ENCODE assay signal across 22 cellular contexts in the genomic region with DNA sequence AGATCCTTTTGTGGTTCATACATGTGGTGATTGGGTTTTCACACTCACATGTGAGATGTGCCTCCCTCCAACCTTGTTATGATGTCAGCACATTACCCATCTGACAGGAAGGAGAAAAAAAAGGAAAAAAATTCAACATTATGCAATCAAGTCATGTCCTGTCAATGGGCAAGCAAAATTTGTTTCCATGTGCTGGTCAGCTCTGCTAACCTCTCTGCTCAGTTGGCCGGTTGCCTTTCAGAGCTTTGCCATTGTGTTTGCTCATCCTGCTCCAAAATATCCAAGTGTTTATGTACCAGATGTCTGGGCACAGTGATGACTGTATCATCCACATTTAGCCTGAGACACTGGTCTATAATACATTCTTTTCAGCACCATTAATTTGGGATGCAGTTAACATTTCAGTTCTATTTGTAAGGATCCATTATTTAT. TPM values are rescaled to one million over a fixed set of nuclear protein-coding genes. Genes with fewer than 3 reads are reported as not detected.
DNase-seq lines count a peak whose midpoint lies in the region; ATAC-seq and TF ChIP-seq lines count a peak whose summit lies in the region.
"Had no signal": no experiment of that assay in that cellular context is flagged by ENCODE, and none has a peak within 500 bp of the region (broad histone marks: within the 10 kb centered on the region; RNA-seq: fewer than 3 reads in every experiment).

No MANE protein-coding gene starts in this region.

- H3K27me3 Mint-ChIP-seq in naive thymus-derived CD4-positive, alpha-beta T cell: peaks cover 8 to 31% (median 26%) of the 10 kb centered on the region in 5 donors

- intact Hi-C loops in naive thymus-derived CD4-positive, alpha-beta T cell (cut with micrococcal nuclease): no loop called here
- intact Hi-C loops in uterus (cut with DNase I; ENCODE audit: low total_unique reads): no loop called here

- peaks cover 0 to 4% (median 0%) of the 10 kb centered on the region in 11 donors for H3K9me3 Mint-ChIP-seq in naive thymus-derived CD4-positive, alpha-beta T cell
- H3K9me3 Mint-ChIP-seq: H9 had no signal

- no peak overlapping the region for H3K27ac ChIP-seq in naive thymus-derived CD4-positive, alpha-beta T cell (ENCODE audit: low read depth, low read length)
- no peak overlapping the region for H3K27ac ChIP-seq in uterus
- H3K27ac ChIP-seq: HL-60, vagina had no signal

- H3K27ac Mint-ChIP-seq in naive thymus-derived CD4-positive, alpha-beta T cell: peak overlapping the region in 1 of 9 donors; percentile 35
- H3K27ac Mint-ChIP-seq: activated CD4-positive, alpha-beta T cell treated with anti-CD3 and anti-CD28 coated beads for 36 hours; activated T-helper 2 cell treated with anti-CD3 and anti-CD28 coated beads, Interferon-gamma antibody, Interleukin-2, Interleukin-4, amounts not matched to agents 10 μg/mL and 5 μg/mL and 100 μg/mL, durations not matched to agents 14 hours and 24 hours and 36 hours; brain; H9; nephron progenitor cell had no signal

- peak; percentile 69 for ATAC-seq in naive thymus-derived CD4-positive, alpha-beta T cell
- no peak for ATAC-seq in activated CD4-positive, CD25-positive, alpha-beta regulatory T cell treated with anti-CD3 and anti-CD28 coated beads, Interleukin-2, amount 50 U/mL, for 24 hours
- ATAC-seq in GM21717 (IDR thresholded peaks at IDR 0.05; ENCODE audit: unreplicated experiment) (no peak), GM21576 (IDR thresholded peaks at IDR 0.05; ENCODE audit: unreplicated experiment) (no peak)
- ATAC-seq: activated CD4-positive, alpha-beta T cell treated with anti-CD3 and anti-CD28 coated beads for 36 hours; PC-3 had no signal

- H3K9me3 ChIP-seq in naive thymus-derived CD4-positive, alpha-beta T cell (ENCODE audit: control insufficient read depth in 2 of 3, low read length in 3 of 3): no peaks in the 10 kb centered on the region
- no peaks in the 10 kb centered on the region for H3K9me3 ChIP-seq in uterus
- H3K9me3 ChIP-seq: vagina had no signal

- peaks cover 0 to 2% (median 0%) of the 10 kb centered on the region in 7 donors for H3K4me1 Mint-ChIP-seq in naive thymus-derived CD4-positive, alpha-beta T cell
- H3K4me1 Mint-ChIP-seq: activated CD4-positive, alpha-beta T cell treated with anti-CD3 and anti-CD28 coated beads for 36 hours; brain; H9; nephron progenitor cell had no signal

- H3K36me3 ChIP-seq in naive thymus-derived CD4-positive, alpha-beta T cell (ENCODE audit: control insufficient read depth in 2 of 3, insufficient read depth in 3 of 3, low read length in 3 of 3): no peaks in the 10 kb centered on the region
- H3K36me3 ChIP-seq in uterus: no peaks in the 10 kb centered on the region
- H3K36me3 ChIP-seq: vagina had no signal

- H3K4me1 ChIP-seq in naive thymus-derived CD4-positive, alpha-beta T cell (ENCODE audit: control insufficient read depth in 2 of 2, insufficient read depth in 2 of 2, low read length in 2 of 2): no peaks in the 10 kb centered on the region
- H3K4me1 ChIP-seq in uterus: no peaks in the 10 kb centered on the region
- H3K4me1 ChIP-seq: vagina had no signal

- CTCF ChIA-PET in naive thymus-derived CD4-positive, alpha-beta T cell (lab: Charles Lee): no interaction called here

- POLR2A ChIA-PET in naive thymus-derived CD4-positive, alpha-beta T cell (lab: Charles Lee): no interaction called here

- peaks cover 0 to 7% (median 0%) of the 10 kb centered on the region in 5 donors for H3K36me3 Mint-ChIP-seq in naive thymus-derived CD4-positive, alpha-beta T cell
- H3K36me3 Mint-ChIP-seq: brain had no signal

- no peak for TF ChIP-seq POLR2A in uterus (IDR thresholded peaks at IDR 0.05)

- DNase-seq in AG10803 (ENCODE audit: low read depth) (peak; percentile 97), NCI-H446 treated with DMSO at 0.1 percent for 48 hours (lab: John Stamatoyannopoulos, UW) (peak; percentile 45), fibroblast of peridontal ligament (ENCODE audit: extremely low read depth) (peak; percentile 77), uterus (no peak)
- peak in 1 of 9 donors; percentile 2 for DNase-seq in naive thymus-derived CD4-positive, alpha-beta T cell
- DNase-seq: activated CD4-positive, alpha-beta T cell treated with anti-CD3 and anti-CD28 coated beads for 36 hours; DMS79; erythroblast; H9; kidney; NCI-H2171 treated with DMSO at 0.1 percent for 48 hours; nephron progenitor cell; PC-3; stimulated activated CD4-positive, alpha-beta T cell treated with anti-CD3 and anti-CD28 coated beads, Interleukin-12 subunit alpha, Interleukin-12 subunit beta, amount 100 ng/mL, for 4 hours had no signal

- no peak overlapping the region for H3K4me3 Mint-ChIP-seq in naive thymus-derived CD4-positive, alpha-beta T cell
- H3K4me3 Mint-ChIP-seq: activated CD4-positive, alpha-beta T cell treated with anti-CD3 and anti-CD28 coated beads for 36 hours; brain; H9; nephron progenitor cell had no signal

- no peak for TF ChIP-seq CTCF in AG10803 (conservative IDR thresholded peaks at IDR 0.05; ENCODE audit: low read length)
- no peak for TF ChIP-seq CTCF in uterus (IDR thresholded peaks at IDR 0.05)

- no peak overlapping the region for H3K4me3 ChIP-seq in AG10803 (ENCODE audit: low read length)
- no peak overlapping the region for H3K4me3 ChIP-seq in naive thymus-derived CD4-positive, alpha-beta T cell (ENCODE audit: low read length)
- H3K4me3 ChIP-seq in uterus: no peak overlapping the region
- H3K4me3 ChIP-seq: vagina had no signal

- H3K27me3 ChIP-seq in naive thymus-derived CD4-positive, alpha-beta T cell (ENCODE audit: control insufficient read depth in 2 of 2, insufficient read depth in 2 of 2, low read length in 2 of 2): no peaks in the 10 kb centered on the region
- no peaks in the 10 kb centered on the region for H3K27me3 ChIP-seq in uterus
- H3K27me3 ChIP-seq: vagina had no signal

RNA-seq across cellular contexts. Expression of gene METTL21C, which starts 27.0 kb away (rescaled TPM):
- not detected for total RNA-seq in naive thymus-derived CD4-positive, alpha-beta T cell
- not detected for polyA plus RNA-seq in naive thymus-derived CD4-positive, alpha-beta T cell
- total RNA-seq in uterus: under 1 TPM in 1 of 4 donors, not detected in 3; 0.41 TPM
- total RNA-seq: activated CD4-positive, alpha-beta T cell treated with anti-CD3 and anti-CD28 coated beads for 36 hours; activated T-helper 2 cell treated with anti-CD3 and anti-CD28 coated beads, Interferon-gamma antibody, Interleukin-2, Interleukin-4, amounts not matched to agents 10 μg/mL and 5 μg/mL and 100 μg/mL, durations not matched to agents 14 hours and 24 hours and 36 hours; H9; kidney; M059J; PC-3; vagina had no signal

RNA-seq across cellular contexts. Expression of gene TEX30, which starts 51.8 kb away (rescaled TPM):
- total RNA-seq in naive thymus-derived CD4-positive, alpha-beta T cell: 10 to 100 TPM in 1 of 5 experiments, 1 to 10 TPM in 4; 3.7 to 30.8 (median 8.3) TPM
- polyA plus RNA-seq in naive thymus-derived CD4-positive, alpha-beta T cell: 10 to 100 TPM; 17.8 to 20.4 TPM
- 10 to 100 TPM; 11.2 to 20.5 (median 14.7) TPM for total RNA-seq in uterus

Comparison
In these comparisons a context has a peak if more than half of its experiments do, and no peak if none do; other contexts are left out.
1. DNase-seq: peak in AG10803 (single experiment), NCI-H446 treated with DMSO at 0.1 percent for 48 hours (single experiment) and fibroblast of peridontal ligament (single experiment); none in uterus (0 of 2).